In the genomic region with DNA sequence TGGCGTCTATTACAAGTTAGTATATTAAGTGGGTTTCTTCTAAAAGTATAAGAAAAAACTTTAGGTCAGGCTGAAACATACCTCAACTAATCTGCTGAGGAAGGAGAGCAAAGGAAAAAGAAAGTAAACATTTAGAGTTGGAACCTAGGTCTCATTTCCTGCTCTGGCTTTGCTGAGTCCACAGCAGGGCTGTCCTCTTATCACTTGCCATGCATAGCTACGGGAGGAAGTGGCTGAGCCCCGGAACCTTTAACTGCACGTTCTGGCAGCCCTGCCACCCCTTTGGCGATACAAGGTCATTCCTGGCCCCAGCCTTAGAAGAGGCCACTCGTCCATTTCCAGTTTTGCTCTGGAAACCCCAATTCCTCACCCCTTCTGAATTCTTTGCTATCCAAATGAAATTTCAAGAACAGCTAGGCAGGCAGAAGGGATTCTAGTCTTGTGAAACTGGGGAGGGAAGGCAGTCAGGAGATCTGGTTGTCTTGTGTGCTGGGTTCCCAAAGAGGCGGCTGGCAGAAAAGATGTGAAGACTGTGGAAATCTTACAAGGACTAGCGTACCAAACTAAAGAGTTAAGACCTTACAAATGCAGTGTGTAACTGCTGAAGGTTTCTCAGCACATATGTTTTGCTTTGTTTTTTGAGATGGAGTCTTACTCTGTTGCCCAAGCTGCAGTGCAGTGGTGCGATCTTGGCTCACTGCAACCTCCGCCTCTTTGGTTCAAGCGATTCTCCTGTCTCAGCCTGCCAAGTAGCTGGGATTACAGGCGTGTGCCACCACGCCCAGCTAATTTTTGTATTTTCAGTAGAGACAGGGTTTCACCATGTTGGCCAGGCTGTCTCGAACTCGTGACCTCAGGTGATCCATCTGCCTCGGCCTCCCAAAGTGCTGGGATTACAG, we compare ENCODE assay signal across 1 cellular context.
TF ChIP-seq lines count a peak whose summit lies in the region.

No MANE protein-coding gene starts in this region.

TF ChIP-seq in HepG2, 621 proteins besides CTCF, POLR2A, EP300 and RAD21 (continued from another document and continues in another):
- TF ChIP-seq, protein P1, sequence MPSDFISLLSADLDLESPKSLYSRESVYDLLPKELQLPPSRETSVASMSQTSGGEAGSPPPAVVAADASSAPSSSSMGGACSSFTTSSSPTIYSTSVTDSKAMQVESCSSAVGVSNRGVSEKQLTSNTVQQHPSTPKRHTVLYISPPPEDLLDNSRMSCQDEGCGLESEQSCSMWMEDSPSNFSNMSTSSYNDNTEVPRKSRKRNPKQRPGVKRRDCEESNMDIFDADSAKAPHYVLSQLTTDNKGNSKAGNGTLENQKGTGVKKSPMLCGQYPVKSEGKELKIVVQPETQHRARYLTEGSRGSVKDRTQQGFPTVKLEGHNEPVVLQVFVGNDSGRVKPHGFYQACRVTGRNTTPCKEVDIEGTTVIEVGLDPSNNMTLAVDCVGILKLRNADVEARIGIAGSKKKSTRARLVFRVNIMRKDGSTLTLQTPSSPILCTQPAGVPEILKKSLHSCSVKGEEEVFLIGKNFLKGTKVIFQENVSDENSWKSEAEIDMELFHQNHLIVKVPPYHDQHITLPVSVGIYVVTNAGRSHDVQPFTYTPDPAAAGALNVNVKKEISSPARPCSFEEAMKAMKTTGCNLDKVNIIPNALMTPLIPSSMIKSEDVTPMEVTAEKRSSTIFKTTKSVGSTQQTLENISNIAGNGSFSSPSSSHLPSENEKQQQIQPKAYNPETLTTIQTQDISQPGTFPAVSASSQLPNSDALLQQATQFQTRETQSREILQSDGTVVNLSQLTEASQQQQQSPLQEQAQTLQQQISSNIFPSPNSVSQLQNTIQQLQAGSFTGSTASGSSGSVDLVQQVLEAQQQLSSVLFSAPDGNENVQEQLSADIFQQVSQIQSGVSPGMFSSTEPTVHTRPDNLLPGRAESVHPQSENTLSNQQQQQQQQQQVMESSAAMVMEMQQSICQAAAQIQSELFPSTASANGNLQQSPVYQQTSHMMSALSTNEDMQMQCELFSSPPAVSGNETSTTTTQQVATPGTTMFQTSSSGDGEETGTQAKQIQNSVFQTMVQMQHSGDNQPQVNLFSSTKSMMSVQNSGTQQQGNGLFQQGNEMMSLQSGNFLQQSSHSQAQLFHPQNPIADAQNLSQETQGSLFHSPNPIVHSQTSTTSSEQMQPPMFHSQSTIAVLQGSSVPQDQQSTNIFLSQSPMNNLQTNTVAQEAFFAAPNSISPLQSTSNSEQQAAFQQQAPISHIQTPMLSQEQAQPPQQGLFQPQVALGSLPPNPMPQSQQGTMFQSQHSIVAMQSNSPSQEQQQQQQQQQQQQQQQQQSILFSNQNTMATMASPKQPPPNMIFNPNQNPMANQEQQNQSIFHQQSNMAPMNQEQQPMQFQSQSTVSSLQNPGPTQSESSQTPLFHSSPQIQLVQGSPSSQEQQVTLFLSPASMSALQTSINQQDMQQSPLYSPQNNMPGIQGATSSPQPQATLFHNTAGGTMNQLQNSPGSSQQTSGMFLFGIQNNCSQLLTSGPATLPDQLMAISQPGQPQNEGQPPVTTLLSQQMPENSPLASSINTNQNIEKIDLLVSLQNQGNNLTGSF (CRISPR knock-in tag; IDR thresholded peaks at IDR 0.05) = no peak
- TF ChIP-seq SPEN (CRISPR knock-in tag; IDR thresholded peaks at IDR 0.05; ENCODE audit: low read depth) = peak; percentile 57; the same call in 1 of the 2 replicates
- TF ChIP-seq TFDP1 (CRISPR knock-in tag; IDR thresholded peaks at IDR 0.05; ENCODE audit: borderline replicate concordance) = 0 out of 2 replicates have a peak, but pooled peaks have one; percentile 10
- peak; percentile 76 for TF ChIP-seq ZNF331 (CRISPR knock-in tag; IDR thresholded peaks at IDR 0.05)
- peak; percentile 39; the same call in 1 of the 2 replicates for TF ChIP-seq ISL2 (CRISPR knock-in tag; IDR thresholded peaks at IDR 0.05)
- TF ChIP-seq, protein P2, sequence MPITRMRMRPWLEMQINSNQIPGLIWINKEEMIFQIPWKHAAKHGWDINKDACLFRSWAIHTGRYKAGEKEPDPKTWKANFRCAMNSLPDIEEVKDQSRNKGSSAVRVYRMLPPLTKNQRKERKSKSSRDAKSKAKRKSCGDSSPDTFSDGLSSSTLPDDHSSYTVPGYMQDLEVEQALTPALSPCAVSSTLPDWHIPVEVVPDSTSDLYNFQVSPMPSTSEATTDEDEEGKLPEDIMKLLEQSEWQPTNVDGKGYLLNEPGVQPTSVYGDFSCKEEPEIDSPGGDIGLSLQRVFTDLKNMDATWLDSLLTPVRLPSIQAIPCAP (CRISPR knock-in tag; IDR thresholded peaks at IDR 0.05; ENCODE audit: low read depth) = no peak
- TF ChIP-seq ZNF274 (CRISPR knock-in tag; IDR thresholded peaks at IDR 0.05) = no peak
- TF ChIP-seq MEIS1 (CRISPR knock-in tag; IDR thresholded peaks at IDR 0.05; ENCODE audit: borderline replicate concordance) = 0 out of 2 replicates have a peak, but pooled peaks have one; percentile 46
- TF ChIP-seq EED (CRISPR knock-in tag; IDR thresholded peaks at IDR 0.05) = no peak
- 0 out of 2 replicates have a peak, but pooled peaks have one; percentile 6 for TF ChIP-seq ZNF607 (CRISPR knock-in tag; IDR thresholded peaks at IDR 0.05; ENCODE audit: borderline replicate concordance)
- no peak for TF ChIP-seq ZBTB8A (CRISPR knock-in tag; IDR thresholded peaks at IDR 0.05; ENCODE audit: borderline replicate concordance, low read depth)
- TF ChIP-seq ZNF121 (CRISPR knock-in tag; IDR thresholded peaks at IDR 0.05) = 0 out of 2 replicates have a peak, but pooled peaks have one; percentile 23
- TF ChIP-seq CEBPG (CRISPR knock-in tag; IDR thresholded peaks at IDR 0.05) = no peak
- no peak for TF ChIP-seq RBM22 (optimal IDR thresholded peaks at IDR 0.05; ENCODE audit: low read length)
- peak; percentile 52; the same call in 1 of the 2 replicates for TF ChIP-seq ZNF414 (CRISPR knock-in tag; IDR thresholded peaks at IDR 0.05)
- TF ChIP-seq, protein P3, sequence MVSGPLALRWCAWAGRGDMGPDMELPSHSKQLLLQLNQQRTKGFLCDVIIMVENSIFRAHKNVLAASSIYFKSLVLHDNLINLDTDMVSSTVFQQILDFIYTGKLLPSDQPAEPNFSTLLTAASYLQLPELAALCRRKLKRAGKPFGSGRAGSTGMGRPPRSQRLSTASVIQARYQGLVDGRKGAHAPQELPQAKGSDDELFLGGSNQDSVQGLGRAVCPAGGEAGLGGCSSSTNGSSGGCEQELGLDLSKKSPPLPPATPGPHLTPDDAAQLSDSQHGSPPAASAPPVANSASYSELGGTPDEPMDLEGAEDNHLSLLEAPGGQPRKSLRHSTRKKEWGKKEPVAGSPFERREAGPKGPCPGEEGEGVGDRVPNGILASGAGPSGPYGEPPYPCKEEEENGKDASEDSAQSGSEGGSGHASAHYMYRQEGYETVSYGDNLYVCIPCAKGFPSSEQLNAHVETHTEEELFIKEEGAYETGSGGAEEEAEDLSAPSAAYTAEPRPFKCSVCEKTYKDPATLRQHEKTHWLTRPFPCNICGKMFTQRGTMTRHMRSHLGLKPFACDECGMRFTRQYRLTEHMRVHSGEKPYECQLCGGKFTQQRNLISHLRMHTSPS (CRISPR knock-in tag; IDR thresholded peaks at IDR 0.05; ENCODE audit: low read depth) = peak; percentile 67
- no peak for TF ChIP-seq GTF3A (CRISPR knock-in tag; conservative IDR thresholded peaks at IDR 0.05)
- 0 out of 2 replicates have a peak, but pooled peaks have one; percentile 28 for TF ChIP-seq ZNF451 (CRISPR knock-in tag; IDR thresholded peaks at IDR 0.05)
- peak; percentile 39; the same call in 1 of the 2 replicates for TF ChIP-seq MLX (CRISPR knock-in tag; IDR thresholded peaks at IDR 0.05)
- TF ChIP-seq TSC22D2 (CRISPR knock-in tag; IDR thresholded peaks at IDR 0.05; ENCODE audit: borderline replicate concordance) = peak; percentile 38; the same call in 1 of the 2 replicates
- TF ChIP-seq HDAC2 (CRISPR knock-in tag; IDR thresholded peaks at IDR 0.05) = peak; percentile 90
- TF ChIP-seq MAFF (IDR thresholded peaks at IDR 0.05; ENCODE audit: low read depth, low read length) = peak; percentile 24; the same call in 1 of the 2 replicates
- peak; percentile 50; the same call in 1 of the 2 replicates for TF ChIP-seq RFXAP (CRISPR knock-in tag; IDR thresholded peaks at IDR 0.05; ENCODE audit: borderline replicate concordance)
- no peak for TF ChIP-seq ZNF576 (CRISPR knock-in tag; IDR thresholded peaks at IDR 0.05)
- TF ChIP-seq GATAD2A (CRISPR knock-in tag; IDR thresholded peaks at IDR 0.05) = peak; percentile 74
- TF ChIP-seq CBX5 (CRISPR knock-in tag; IDR thresholded peaks at IDR 0.05; ENCODE audit: borderline replicate concordance) = no peak
- peak; percentile 48; the same call in 1 of the 2 replicates for TF ChIP-seq SP4 (CRISPR knock-in tag; IDR thresholded peaks at IDR 0.05)
- peak; percentile 67; the same call in 1 of the 2 replicates for TF ChIP-seq ZMYM4 (CRISPR knock-in tag; IDR thresholded peaks at IDR 0.05)
- no peak for TF ChIP-seq PHF8 (CRISPR knock-in tag; IDR thresholded peaks at IDR 0.05)
- TF ChIP-seq NCOA2 (CRISPR knock-in tag; IDR thresholded peaks at IDR 0.05) = 0 out of 2 replicates have a peak, but pooled peaks have one; percentile 44
- TF ChIP-seq RFX5 (IDR thresholded peaks at IDR 0.05; ENCODE audit: low read depth, low read length) = no peak
- peak; percentile 71; the same call in 1 of the 2 replicates for TF ChIP-seq ZNF263 (CRISPR knock-in tag; IDR thresholded peaks at IDR 0.05)
- TF ChIP-seq ZNF441 (CRISPR knock-in tag; IDR thresholded peaks at IDR 0.05; ENCODE audit: borderline replicate concordance) = 0 out of 2 replicates have a peak, but pooled peaks have one; percentile 18
- no peak for TF ChIP-seq IKZF4 (CRISPR knock-in tag; IDR thresholded peaks at IDR 0.05; ENCODE audit: borderline replicate concordance, low read depth, not compliant biosample characterization)
- TF ChIP-seq MEF2D (CRISPR knock-in tag; IDR thresholded peaks at IDR 0.05) = 0 out of 2 replicates have a peak, but pooled peaks have one; percentile 44
- no peak for TF ChIP-seq SNAPC5 (CRISPR knock-in tag; IDR thresholded peaks at IDR 0.05; ENCODE audit: borderline replicate concordance)
- no peak for TF ChIP-seq ZNF598 (CRISPR knock-in tag; IDR thresholded peaks at IDR 0.05; ENCODE audit: borderline replicate concordance)
- peak; percentile 78; the same call in 1 of the 2 replicates for TF ChIP-seq ZNF501 (CRISPR knock-in tag; IDR thresholded peaks at IDR 0.05)
- no peak for TF ChIP-seq ZNF101 (CRISPR knock-in tag; IDR thresholded peaks at IDR 0.05; ENCODE audit: borderline replicate concordance, low read depth)
- TF ChIP-seq ELF1 (CRISPR knock-in tag; IDR thresholded peaks at IDR 0.05) = peak; percentile 72
- peak; percentile 23; the same call in 1 of the 2 replicates for TF ChIP-seq MTA1 (CRISPR knock-in tag; IDR thresholded peaks at IDR 0.05; ENCODE audit: borderline replicate concordance)
- TF ChIP-seq ZNF282 (IDR thresholded peaks at IDR 0.05; ENCODE audit: partially characterized antibody) = no peak
- peak; percentile 82 for TF ChIP-seq SALL1 (CRISPR knock-in tag; IDR thresholded peaks at IDR 0.05)
- TF ChIP-seq UBTF (CRISPR knock-in tag; IDR thresholded peaks at IDR 0.05) = no peak
- TF ChIP-seq ZNF83 (CRISPR knock-in tag; IDR thresholded peaks at IDR 0.05; ENCODE audit: borderline replicate concordance) = 0 out of 2 replicates have a peak, but pooled peaks have one; percentile 55
- no peak for TF ChIP-seq ZNF878 (CRISPR knock-in tag; IDR thresholded peaks at IDR 0.05)
